ENCODE assay signal across 29 cellular contexts in genomic region chr11:1929621-1930447, GRCh38. TPM values are rescaled to one million over a fixed set of nuclear protein-coding genes. Genes with fewer than 3 reads are reported as not detected.
DNase-seq lines count a peak whose midpoint lies in the region; ATAC-seq and TF ChIP-seq lines count a peak whose summit lies in the region.
"Had no signal": no experiment of that assay in that cellular context is flagged by ENCODE, and none has a peak within 500 bp of the region (broad histone marks: within the 10 kb centered on the region; RNA-seq: fewer than 3 reads in every experiment).

No MANE protein-coding gene starts in this region.

- H3K27ac Mint-ChIP-seq in nephron = peak overlapping the region; percentile 95 to 98 (median 96)
- H3K27ac Mint-ChIP-seq: activated CD4-positive, alpha-beta T cell treated with anti-CD3 and anti-CD28 coated beads, Interleukin-2, amount 10 ng/mL, durations not matched to agents 7 days and 5 days; activated T-helper 1 cell treated with anti-CD3 and anti-CD28 coated beads, Interleukin-12 subunit alpha, Interleukin-12 subunit beta, Interleukin-2, Interleukin-4 antibody, amounts not matched to agents 30 ng/mL and 10 ng/mL and 1 ng/mL, durations not matched to agents 14 hours and 24 hours and 36 hours; T-helper 17 cell had no signal

- H3K36me3 Mint-ChIP-seq in nephron (ENCODE audit: low read depth) = no peaks in the 10 kb centered on the region

- H3K9me3 ChIP-seq in right atrium auricular region (no peaks in the 10 kb centered on the region), heart right ventricle (no peaks in the 10 kb centered on the region), uterus (no peaks in the 10 kb centered on the region), MG63 (no peaks in the 10 kb centered on the region)
- H3K9me3 ChIP-seq: ovary, sigmoid colon, SJSA1 had no signal

- H3K4me3 ChIP-seq in right atrium auricular region = no peak overlapping the region
- H3K4me3 ChIP-seq in heart right ventricle = no peak overlapping the region
- H3K4me3 ChIP-seq in uterus = no peak overlapping the region
- no peak overlapping the region for H3K4me3 ChIP-seq in MG63
- H3K4me3 ChIP-seq: GM23248, ovary, sigmoid colon, SJSA1 had no signal

- intact Hi-C loops in Right ventricle myocardium superior (cut with DNase I) = no loop called here
- intact Hi-C loops in heart right ventricle (cut with DNase I) = loop anchor here in 1 of 10 donors (2.0 kb wide), 1 partner anchor 17 kb away; no protein-coding TSS in a partner anchor
- intact Hi-C loops in uterus (cut with DNase I; ENCODE audit: low total_unique reads) = no loop called here

- DNase-seq in Right ventricle myocardium superior (peak; percentile 41), right atrium auricular region (ENCODE audit: low spot score) (no peak), heart right ventricle (no peak), uterus (peak in 1 of 2 donors; percentile 9), GM19240 (ENCODE audit: insufficient read length, low spot score) (no peak), MG63 (no peak)
- no peak for DNase-seq in activated CD8-positive, alpha-beta memory T cell treated with anti-CD3 and anti-CD28 coated beads for 24 hours
- DNase-seq: ACHN; activated CD4-positive, alpha-beta T cell treated with anti-CD3 and anti-CD28 coated beads, Interleukin-2, amount 10 ng/mL, durations not matched to agents 7 days and 5 days; brain microvascular endothelial cell; cortex of kidney; GM23248; IMR-90; mammary epithelial cell; MM.1S; NCI-H1436; NCI-H2107; NCI-H510A; NK-92 treated with Interleukin-12 subunit alpha and Interleukin-12 subunit beta, amount 100 ng/mL, for 24 hours; ovary; sigmoid colon; stimulated activated CD8-positive, alpha-beta memory T cell treated with anti-CD3 and anti-CD28 coated beads, Interleukin-4, amount 100 ng/mL, for 48 hours; T-helper 17 cell had no signal

- WGBS in heart right ventricle, 2 donors = 87 to 88% methylated on average over 25 of the region's 25 CpGs

- peaks cover 47% of the 10 kb centered on the region for H3K4me1 Mint-ChIP-seq in nephron

- no peaks in the 10 kb centered on the region for H3K9me3 Mint-ChIP-seq in nephron
- H3K9me3 Mint-ChIP-seq: activated CD4-positive, alpha-beta T cell treated with anti-CD3 and anti-CD28 coated beads, Interleukin-2, amount 10 ng/mL, durations not matched to agents 7 days and 5 days; activated T-helper 1 cell treated with anti-CD3 and anti-CD28 coated beads, Interleukin-12 subunit alpha, Interleukin-12 subunit beta, Interleukin-2, Interleukin-4 antibody, amounts not matched to agents 30 ng/mL and 10 ng/mL and 1 ng/mL, durations not matched to agents 14 hours and 24 hours and 36 hours had no signal

- no peak for TF ChIP-seq POLR2A in uterus (IDR thresholded peaks at IDR 0.05)

- no peak overlapping the region for H3K4me3 Mint-ChIP-seq in nephron
- H3K4me3 Mint-ChIP-seq: activated CD4-positive, alpha-beta T cell treated with anti-CD3 and anti-CD28 coated beads, Interleukin-2, amount 10 ng/mL, durations not matched to agents 7 days and 5 days; activated T-helper 1 cell treated with anti-CD3 and anti-CD28 coated beads, Interleukin-12 subunit alpha, Interleukin-12 subunit beta, Interleukin-2, Interleukin-4 antibody, amounts not matched to agents 30 ng/mL and 10 ng/mL and 1 ng/mL, durations not matched to agents 14 hours and 24 hours and 36 hours; T-helper 17 cell had no signal

- H3K27me3 ChIP-seq in right atrium auricular region (no peaks in the 10 kb centered on the region), heart right ventricle (no peaks in the 10 kb centered on the region), uterus (no peaks in the 10 kb centered on the region), MG63 (no peaks in the 10 kb centered on the region)
- H3K27me3 ChIP-seq: brain microvascular endothelial cell, ovary, sigmoid colon, SJSA1 had no signal

- H3K27me3 Mint-ChIP-seq in nephron (ENCODE audit: low read depth) = no peaks in the 10 kb centered on the region

- H3K4me1 ChIP-seq in right atrium auricular region (peaks cover 0 to 18% of the 10 kb centered on the region in 2 donors), heart right ventricle (peaks cover 5 to 60% (median 33%) of the 10 kb centered on the region in 9 donors), uterus (peaks cover 0 to 4% of the 10 kb centered on the region in 2 donors)
- H3K4me1 ChIP-seq: sigmoid colon had no signal

- H3K27ac ChIP-seq in right atrium auricular region (no peak overlapping the region), heart right ventricle (peak overlapping the region in 6 of 10 donors; percentile 36 to 94 (median 66)), uterus (peak overlapping the region; percentile 68 to 74)
- H3K27ac ChIP-seq: brain microvascular endothelial cell, C4-2B, GM23248, ovary, SJSA1 had no signal

- TF ChIP-seq CTCF in right atrium auricular region (IDR thresholded peaks at IDR 0.05) (no peak), heart right ventricle (IDR thresholded peaks at IDR 0.05) (no peak), nephron (IDR thresholded peaks at IDR 0.05; ENCODE audit: unreplicated experiment in 3 of 3) (no peak), uterus (IDR thresholded peaks at IDR 0.05) (no peak)

- ATAC-seq in Right ventricle myocardium superior (ENCODE audit: poor library complexity) = no peak
- ATAC-seq in heart right ventricle = no peak
- ATAC-seq: T-helper 17 cell had no signal

- H3K36me3 ChIP-seq in right atrium auricular region (no peaks in the 10 kb centered on the region), heart right ventricle (no peaks in the 10 kb centered on the region), uterus (no peaks in the 10 kb centered on the region), MG63 (no peaks in the 10 kb centered on the region)
- H3K36me3 ChIP-seq: brain microvascular endothelial cell, ovary, sigmoid colon, SJSA1 had no signal

RNA-seq across cellular contexts. Expression of gene TNNT3, which starts 10.3 kb away (rescaled TPM):
- 35.7 TPM for total RNA-seq in Right ventricle myocardium superior
- 10 to 100 TPM; 12.8 to 16.4 TPM for total RNA-seq in right atrium auricular region
- total RNA-seq in heart right ventricle = 10 to 100 TPM; 12.5 to 49.9 (median 39.9) TPM
- polyA plus RNA-seq in heart right ventricle = 10 to 100 TPM; 45.7 to 48.5 TPM
- total RNA-seq in uterus = 10 to 100 TPM in 2 of 4 donors, 1 to 10 TPM in 1, not detected in 1; 3.2 to 60.6 (median 29.3) TPM
- total RNA-seq in MG63 (2014; rRNA removed; shearing (Covaris generic); ENCODE audit: low replicate concordance) = not detected in 2 replicates
- total RNA-seq: fibroblast of lung, GM23248, IMR-90, mammary epithelial cell had no signal
- polyA plus RNA-seq: fibroblast of lung, GM23248, IMR-90, mammary epithelial cell had no signal

RNA-seq across cellular contexts. Expression of gene MRPL23, which starts 17.3 kb away (rescaled TPM):
- total RNA-seq in Right ventricle myocardium superior (99.3 TPM), right atrium auricular region (100 to 1,000 TPM; 128 to 210 TPM), heart right ventricle (10 to 100 TPM; 45.9 to 95.8 (median 74.2) TPM), uterus (100 to 1,000 TPM in 2 of 4 donors, 10 to 100 TPM in 2; 36.7 to 196 (median 101) TPM)
- polyA plus RNA-seq in heart right ventricle = 100 to 1,000 TPM; 225 to 356 TPM
- 26.6 TPM in 1 of 2 replicates, not detected in the other for total RNA-seq in MG63 (2014; rRNA removed; shearing (Covaris generic); ENCODE audit: low replicate concordance)

RNA-seq across cellular contexts. Expression of gene PRR33, which starts 38.1 kb away (rescaled TPM):
- 5.8 TPM for total RNA-seq in Right ventricle myocardium superior
- under 1 TPM in 1 of 2 donors, not detected in 1; 0.33 TPM for total RNA-seq in right atrium auricular region
- total RNA-seq in heart right ventricle = 1 to 10 TPM; 2.3 to 4.9 (median 3.5) TPM
- 1 to 10 TPM in 1 of 2 donors, under 1 TPM in 1; 0.09 to 6.5 TPM for polyA plus RNA-seq in heart right ventricle
- total RNA-seq in uterus = not detected
- not detected in 2 replicates for total RNA-seq in MG63 (2014; rRNA removed; shearing (Covaris generic); ENCODE audit: low replicate concordance)
- total RNA-seq: fibroblast of lung, GM23248, IMR-90, mammary epithelial cell, ovary, sigmoid colon, SJSA1, T-helper 17 cell, ureter had no signal
- polyA plus RNA-seq: fibroblast of lung, GM23248, IMR-90, mammary epithelial cell had no signal

Comparison
In these comparisons a context has a peak if more than half of its experiments do, and no peak if none do; other contexts are left out.
1. H3K27ac ChIP-seq: peak in heart right ventricle (6 of 10) and uterus (2 of 2); none in right atrium auricular region (0 of 2).